ENCODE assay signal across 28 cellular contexts in the genomic region with DNA sequence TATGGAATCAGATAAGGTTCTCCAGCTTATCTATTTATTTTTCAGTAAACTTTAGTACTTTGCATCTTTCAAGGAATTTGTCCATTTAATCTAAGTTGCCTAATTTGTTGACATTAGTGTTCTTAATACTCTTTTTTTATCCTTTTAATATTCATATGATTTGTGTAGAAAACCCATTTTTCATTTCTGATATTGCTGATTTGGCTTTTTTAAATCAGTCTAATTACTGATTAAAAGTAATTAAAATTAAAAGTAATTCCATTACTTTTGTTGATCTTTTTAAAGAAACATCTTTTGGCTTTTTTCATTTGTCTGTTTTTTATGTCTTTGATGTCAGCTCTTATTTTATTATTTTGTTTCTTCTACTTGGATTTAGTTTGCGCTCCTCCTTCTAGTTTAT.
"Had no signal": no experiment of that assay in that cellular context is flagged by ENCODE, and none has a peak within 500 bp of the region (broad histone marks: within the 10 kb centered on the region; RNA-seq: fewer than 3 reads in every experiment).

No MANE protein-coding gene starts in this region.

- H2AFZ ChIP-seq: neural progenitor cell, parathyroid adenoma had no signal

- H3K4me1 ChIP-seq: neural progenitor cell, parathyroid adenoma, psoas muscle, spleen, suprapubic skin, testis, tibial artery, transverse colon, upper lobe of right lung, uterus had no signal

- H3K27ac ChIP-seq: neural progenitor cell, ovary, parathyroid adenoma, psoas muscle, skin epidermis, spleen, suprapubic skin, testis, tibial artery, transverse colon, upper lobe of right lung, uterus had no signal

- DNase-seq: natural killer cell; occipital lobe; ovary; posterior cingulate gyrus; psoas muscle; right cardiac atrium; spleen; stimulated activated CD4-positive, alpha-beta T cell treated with anti-CD3 and anti-CD28 coated beads, Interleukin-12 subunit alpha, Interleukin-12 subunit beta, amount 100 ng/mL, for 4 hours; stimulated activated CD4-positive, alpha-beta T cell treated with anti-CD3 and anti-CD28 coated beads, Interleukin-1b, Interleukin-23, amount 100 ng/mL, for 48 hours; stimulated activated CD4-positive, alpha-beta T cell treated with anti-CD3 and anti-CD28 coated beads, Interleukin-4, amount 100 ng/mL, for 1 hour; stimulated activated CD4-positive, alpha-beta T cell treated with anti-CD3 and anti-CD28 coated beads, Interleukin-4, amount 100 ng/mL, for 4 hours; stimulated activated CD8-positive, alpha-beta memory T cell treated with anti-CD3 and anti-CD28 coated beads, Interleukin-4, amount 100 ng/mL, for 48 hours; stimulated activated naive CD4-positive, alpha-beta T cell; stimulated activated naive CD8-positive, alpha-beta T cell treated with anti-CD3 and anti-CD28 coated beads, Interleukin-15, amount 100 ng/mL, for 72 hours; stimulated activated naive CD8-positive, alpha-beta T cell treated with anti-CD3 and anti-CD28 coated beads, Interleukin-15, Interleukin-2, amounts not matched to agents 100 U/mL and 50 U/mL, for 24 hours; substantia nigra; testis; tibial artery; transverse colon; upper lobe of right lung; uterus had no signal

- H3K4me2 ChIP-seq: neural progenitor cell, smooth muscle cell had no signal

- ATAC-seq: natural killer cell; psoas muscle; right cardiac atrium; sciatic nerve; stimulated activated memory B cell treated with anti-CD40 and anti-IgM and Interleukin-4, amounts not matched to agents 10 μg/mL and 1 μg/mL and 100 μg/mL, for 72 hours; stimulated activated naive CD8-positive, alpha-beta T cell treated with anti-CD3 and anti-CD28 coated beads, Interleukin-15, amount 100 ng/mL, for 72 hours; stimulated activated naive CD8-positive, alpha-beta T cell treated with anti-CD3 and anti-CD28 coated beads, Interleukin-15, Interleukin-2, amounts not matched to agents 100 U/mL and 50 U/mL, for 24 hours; upper lobe of right lung had no signal

- H3K4me3 ChIP-seq: neural progenitor cell, ovary, psoas muscle, skin epidermis, smooth muscle cell, spleen, suprapubic skin, testis, tibial artery, transverse colon, upper lobe of right lung, uterus had no signal

- H3K36me3 ChIP-seq: neural progenitor cell, ovary, spleen, suprapubic skin, tibial artery, transverse colon, upper lobe of right lung, uterus had no signal

- H3K27me3 ChIP-seq: neural progenitor cell, ovary, spleen, suprapubic skin, testis, tibial artery, transverse colon, upper lobe of right lung, uterus had no signal

- H3K79me2 ChIP-seq: parathyroid adenoma had no signal

- H3K9me3 ChIP-seq: ovary, psoas muscle, spleen, suprapubic skin, testis, tibial artery, transverse colon, upper lobe of right lung, uterus had no signal
